Comparison of ENCODE assay signal across 1 cellular context in genomic region chr10:4013651-4014085, GRCh38.
TF ChIP-seq lines count a peak whose summit lies in the region.

No MANE protein-coding gene starts in this region.

TF ChIP-seq in K562, 482 proteins besides CTCF, POLR2A, EP300 and RAD21 (continued from another document):
- TF ChIP-seq MGA (IDR thresholded peaks at IDR 0.05) = peak; percentile 37
- no peak for TF ChIP-seq IRF1 (CRISPR knock-in tag; IDR thresholded peaks at IDR 0.05; ENCODE audit: borderline replicate concordance)
- TF ChIP-seq CHAMP1 (IDR thresholded peaks at IDR 0.05) = no peak
- TF ChIP-seq EWSR1 (IDR thresholded peaks at IDR 0.05; ENCODE audit: borderline replicate concordance, low read depth, partially characterized antibody) = no peak
- no peak for TF ChIP-seq CBX8 (IDR thresholded peaks at IDR 0.05; ENCODE audit: borderline replicate concordance, extremely low read depth, low read depth, low read length, poor library complexity, severe bottlenecking)
- TF ChIP-seq PML (IDR thresholded peaks at IDR 0.05; ENCODE audit: low read length) = no peak
- TF ChIP-seq MCM7 (IDR thresholded peaks at IDR 0.05) = no peak
- TF ChIP-seq HINFP (tag; conservative IDR thresholded peaks at IDR 0.05; ENCODE audit: low read depth) = no peak
- no peak for TF ChIP-seq USF1 (CRISPR knock-in tag; IDR thresholded peaks at IDR 0.05)
